ENCODE assay signal across 20 cellular contexts in genomic region chr2:158796606-158797005, GRCh38. TPM values are rescaled to one million over a fixed set of nuclear protein-coding genes. Genes with fewer than 3 reads are reported as not detected.
A peak's percentile ranks its signal among the peaks of the same experiment; 100 is the strongest.
DNase-seq lines count a peak whose midpoint lies in the region; ATAC-seq, FAIRE-seq and TF ChIP-seq lines count a peak whose summit lies in the region.
"Had no signal": no experiment of that assay in that cellular context is flagged by ENCODE, and none has a peak within 500 bp of the region (broad histone marks: within the 10 kb centered on the region; RNA-seq: fewer than 3 reads in every experiment).

No MANE protein-coding gene starts in this region.

- no peaks in the 10 kb centered on the region for H3K4me1 Mint-ChIP-seq in astrocyte (ENCODE audit: low read depth, unreplicated experiment)
- H3K4me1 Mint-ChIP-seq in neural progenitor cell = peaks cover 27% of the 10 kb centered on the region
- peaks cover 0 to 6% (median 0%) of the 10 kb centered on the region in 4 donors for H3K4me1 Mint-ChIP-seq in CD4-positive, alpha-beta memory T cell

- no peak overlapping the region for H3K27ac ChIP-seq in astrocyte (ENCODE audit: low read depth, low read length)
- H3K27ac ChIP-seq in neural progenitor cell = no peak overlapping the region
- no peak overlapping the region for H3K27ac ChIP-seq in CD4-positive, alpha-beta memory T cell (ENCODE audit: low read depth, low read length)
- H3K27ac ChIP-seq: HL-60 had no signal

- TF ChIP-seq CTCF in astrocyte (IDR thresholded peaks at IDR 0.05; ENCODE audit: insufficient read depth, low read depth, low read length) (no peak), neural progenitor cell (IDR thresholded peaks at IDR 0.05) (no peak)

- peak; percentile 68 for DNase-seq in COR-L47 (lab: John Stamatoyannopoulos, UW)
- DNase-seq in NCI-H1105 treated with DMSO at 0.1 percent for 48 hours (lab: John Stamatoyannopoulos, UW) = peak; percentile 87
- no peak for DNase-seq in astrocyte (ENCODE audit: low read depth)
- no peak for DNase-seq in neural progenitor cell (ENCODE audit: low spot score)
- no peak for DNase-seq in SKM-1 (lab: John Stamatoyannopoulos, UW; ENCODE audit: unreplicated experiment)
- DNase-seq in CD4-positive, alpha-beta memory T cell = no peak
- DNase-seq: AML-193, Caco-2, DMS153, H7, Kasumi-1, MM.1S, NCI-H2029, NCI-H510A treated with DMSO at 0.1 percent for 48 hours had no signal

- FAIRE-seq in astrocyte (lab: Jason Lieb, UNC) = peak; percentile 5
- FAIRE-seq: HTR-8/SVneo had no signal

- H3K4me3 Mint-ChIP-seq in astrocyte (ENCODE audit: unreplicated experiment) (no peak overlapping the region), neural progenitor cell (no peak overlapping the region)
- H3K4me3 Mint-ChIP-seq in CD4-positive, alpha-beta memory T cell = no peak overlapping the region
- H3K4me3 Mint-ChIP-seq: CD14-positive monocyte, IgD-negative memory B cell had no signal

- no peaks in the 10 kb centered on the region for H3K9me3 ChIP-seq in astrocyte (ENCODE audit: insufficient read depth, low read depth, low read length)
- no peaks in the 10 kb centered on the region for H3K9me3 ChIP-seq in neural progenitor cell (ENCODE audit: low read depth)
- no peaks in the 10 kb centered on the region for H3K9me3 ChIP-seq in CD4-positive, alpha-beta memory T cell (ENCODE audit: control insufficient read depth in 1 of 2, low read length in 2 of 2)
- H3K9me3 ChIP-seq: Caco-2 had no signal

- H4K20me1 ChIP-seq in astrocyte (ENCODE audit: insufficient read depth, low read length) (no peaks in the 10 kb centered on the region), neural progenitor cell (ENCODE audit: low read depth) (no peaks in the 10 kb centered on the region)

- H3K27ac Mint-ChIP-seq in astrocyte (ENCODE audit: unreplicated experiment) (no peak overlapping the region), neural progenitor cell (no peak overlapping the region)
- H3K27ac Mint-ChIP-seq in CD4-positive, alpha-beta memory T cell = no peak overlapping the region
- H3K27ac Mint-ChIP-seq: CD14-positive monocyte, IgD-negative memory B cell had no signal

- H3K27me3 ChIP-seq in astrocyte (ENCODE audit: insufficient read depth, low read length) (peaks cover 9% of the 10 kb centered on the region), neural progenitor cell (no peaks in the 10 kb centered on the region)
- no peaks in the 10 kb centered on the region for H3K27me3 ChIP-seq in CD4-positive, alpha-beta memory T cell (ENCODE audit: insufficient read depth, low read length)

- H3K4me1 ChIP-seq in astrocyte (ENCODE audit: insufficient read depth, low read length) = no peaks in the 10 kb centered on the region
- peaks cover 38% of the 10 kb centered on the region for H3K4me1 ChIP-seq in neural progenitor cell
- no peaks in the 10 kb centered on the region for H3K4me1 ChIP-seq in CD4-positive, alpha-beta memory T cell (ENCODE audit: insufficient read depth, low read length)
- H3K4me1 ChIP-seq: Caco-2 had no signal

- H3K79me2 ChIP-seq in astrocyte (ENCODE audit: insufficient read depth, low read length) (no peaks in the 10 kb centered on the region), neural progenitor cell (ENCODE audit: low read depth) (no peaks in the 10 kb centered on the region)

- peaks cover 4% of the 10 kb centered on the region for H3K27me3 Mint-ChIP-seq in astrocyte (ENCODE audit: low read depth, unreplicated experiment)
- H3K27me3 Mint-ChIP-seq in neural progenitor cell (ENCODE audit: insufficient read depth, low read depth) = no peaks in the 10 kb centered on the region
- peaks cover 11 to 14% of the 10 kb centered on the region in 2 donors for H3K27me3 Mint-ChIP-seq in CD4-positive, alpha-beta memory T cell

- intact Hi-C loops in CD4-positive, alpha-beta memory T cell (cut with micrococcal nuclease) = no loop called here

- H2AFZ ChIP-seq in astrocyte (ENCODE audit: low read depth, low read length) (no peak overlapping the region), neural progenitor cell (replicated peaks) (no peak overlapping the region)

- ATAC-seq in HG02852 (IDR thresholded peaks at IDR 0.05; ENCODE audit: unreplicated experiment) = no peak
- ATAC-seq: Panc1 had no signal

- H3K36me3 ChIP-seq in astrocyte (ENCODE audit: insufficient read depth, low read length) = no peaks in the 10 kb centered on the region
- no peaks in the 10 kb centered on the region for H3K36me3 ChIP-seq in neural progenitor cell
- no peaks in the 10 kb centered on the region for H3K36me3 ChIP-seq in CD4-positive, alpha-beta memory T cell (ENCODE audit: insufficient read depth, low read length)

- CTCF ChIA-PET in CD4-positive, alpha-beta memory T cell (lab: Charles Lee; ENCODE audit: partially characterized antibody) = no interaction called here

- H3K4me2 ChIP-seq in astrocyte (ENCODE audit: low read length) = no peak overlapping the region
- peak overlapping the region; percentile 64 for H3K4me2 ChIP-seq in neural progenitor cell

- POLR2A ChIA-PET in CD4-positive, alpha-beta memory T cell (lab: Charles Lee; ENCODE audit: partially characterized antibody) = no interaction called here

- no peaks in the 10 kb centered on the region for H3K9me3 Mint-ChIP-seq in astrocyte (ENCODE audit: unreplicated experiment)
- H3K9me3 Mint-ChIP-seq in neural progenitor cell = no peaks in the 10 kb centered on the region
- H3K9me3 Mint-ChIP-seq in CD4-positive, alpha-beta memory T cell = no peaks in the 10 kb centered on the region
- H3K9me3 Mint-ChIP-seq: IgD-negative memory B cell had no signal

- no peaks in the 10 kb centered on the region for H3K36me3 Mint-ChIP-seq in astrocyte (ENCODE audit: low read depth, unreplicated experiment)
- H3K36me3 Mint-ChIP-seq in neural progenitor cell = no peaks in the 10 kb centered on the region
- H3K36me3 Mint-ChIP-seq in CD4-positive, alpha-beta memory T cell = no peaks in the 10 kb centered on the region
- H3K36me3 Mint-ChIP-seq: CD14-positive monocyte, IgD-negative memory B cell had no signal

- H3K4me3 ChIP-seq in astrocyte (ENCODE audit: insufficient read depth, low read depth, low read length) = no peak overlapping the region
- no peak overlapping the region for H3K4me3 ChIP-seq in neural progenitor cell
- no peak overlapping the region for H3K4me3 ChIP-seq in CD4-positive, alpha-beta memory T cell (ENCODE audit: low read length in 2 of 2)

- H3F3A ChIP-seq in neural progenitor cell (ENCODE audit: low read depth) = no peaks in the 10 kb centered on the region

- H3K9ac ChIP-seq in astrocyte (ENCODE audit: low read length) = no peak overlapping the region
- no peak overlapping the region for H3K9ac ChIP-seq in neural progenitor cell

RNA-seq across cellular contexts. Expression of gene DAPL1, which starts 1.5 kb away (rescaled TPM):
- total RNA-seq in astrocyte (not detected in 2 replicates), neural progenitor cell (ENCODE audit: low replicate concordance) (not detected in 2 replicates)
- not detected for total RNA-seq in CD4-positive, alpha-beta memory T cell
- polyA plus RNA-seq in CD4-positive, alpha-beta memory T cell = not detected
- total RNA-seq: Caco-2, H7 had no signal
- polyA plus RNA-seq: CD14-positive monocyte, IgD-negative memory B cell had no signal

Comparison
In these comparisons a context has a peak if more than half of its experiments do, and no peak if none do; other contexts are left out.
1. DNase-seq: peak in COR-L47 (single experiment) and NCI-H1105 treated with DMSO at 0.1 percent for 48 hours (single experiment); none in astrocyte (single experiment), neural progenitor cell (single experiment), SKM-1 (single experiment) and CD4-positive, alpha-beta memory T cell (0 of 5).